26 cellular contexts compared by ENCODE assay signal in the genomic region with DNA sequence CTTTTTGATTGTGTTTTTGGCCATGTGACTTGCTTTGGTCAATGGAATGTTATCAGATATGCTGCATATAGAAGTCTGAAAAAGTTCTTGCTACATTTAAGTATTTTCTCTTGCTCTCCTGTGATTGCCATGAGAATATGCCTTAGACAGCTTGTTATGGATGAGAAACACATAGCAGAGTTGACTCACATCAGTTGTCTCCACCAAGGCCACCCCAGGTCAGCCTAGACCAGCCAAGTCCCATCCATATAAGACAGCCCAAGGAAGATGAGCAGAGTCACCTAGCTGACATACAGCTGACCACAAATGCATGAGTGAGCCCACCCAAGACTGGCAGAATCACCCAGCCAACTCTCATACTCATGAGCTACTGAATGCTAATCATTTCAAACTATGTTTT.
"Had no signal": no experiment of that assay in that cellular context is flagged by ENCODE, and none has a peak within 500 bp of the region (broad histone marks: within the 10 kb centered on the region; RNA-seq: fewer than 3 reads in every experiment).

No MANE protein-coding gene starts in this region.

- DNase-seq: activated CD4-positive, alpha-beta memory T cell treated with anti-CD3 and anti-CD28 coated beads for 36 hours; activated CD4-positive, alpha-beta T cell treated with anti-CD3 and anti-CD28 coated beads, Interleukin-2, amount 10 ng/mL, durations not matched to agents 24 days and 14 days; activated CD4-positive, CD25-positive, alpha-beta regulatory T cell treated with anti-CD3 and anti-CD28 coated beads, Interleukin-2, amount 50 U/mL, for 72 hours; activated CD8-positive, alpha-beta memory T cell treated with anti-CD3 and anti-CD28 coated beads, Interleukin-2, amount 50 U/mL, for 48 hours; activated T-cell treated with anti-CD3 and anti-CD28 coated beads, Interleukin-2, amount 50 U/mL, for 24 hours; dermis blood vessel endothelial cell; effector CD8-positive, alpha-beta T cell; heart left ventricle; left ventricle myocardium superior; mammary epithelial cell; naive B cell; ovary; retina; small intestine; stimulated activated CD4-positive, alpha-beta T cell treated with anti-CD3 and anti-CD28 coated beads, Interleukin-4, amount 100 ng/mL, for 24 hours; T-helper 17 cell; T1000; uterus had no signal

- ATAC-seq: activated naive CD4-positive, alpha-beta T cell treated with anti-CD3 and anti-CD28 coated beads, Interleukin-2, amount 50 U/mL, for 72 hours; activated T-helper 17 cell treated with anti-CD3 and anti-CD28 coated beads, Interleukin-2, amount 50 U/mL, for 72 hours; gastroesophageal sphincter; left ventricle myocardium superior; sciatic nerve; stimulated activated effector memory CD8-positive, alpha-beta T cell treated with anti-CD3 and anti-CD28 coated beads, Interleukin-12 subunit alpha, Interleukin-12 subunit beta, amount 100 ng/mL, for 72 hours; T-helper 17 cell had no signal

- H3K27me3 ChIP-seq: gastroesophageal sphincter, heart left ventricle, ovary, uterus had no signal

- H3K36me3 ChIP-seq: gastroesophageal sphincter, heart left ventricle, ovary, thoracic aorta, uterus had no signal

- H3K4me3 ChIP-seq: gastroesophageal sphincter, heart left ventricle, ovary, thoracic aorta, uterus had no signal

- H3K9me3 ChIP-seq: gastroesophageal sphincter, heart left ventricle, ovary, thoracic aorta, uterus had no signal

- H3K27ac ChIP-seq: gastroesophageal sphincter, heart left ventricle, ovary, uterus had no signal

- FAIRE-seq: bronchial epithelial cell, colon, small intestine had no signal
